ENCODE assay signal across 2 cellular contexts in the genomic region with DNA sequence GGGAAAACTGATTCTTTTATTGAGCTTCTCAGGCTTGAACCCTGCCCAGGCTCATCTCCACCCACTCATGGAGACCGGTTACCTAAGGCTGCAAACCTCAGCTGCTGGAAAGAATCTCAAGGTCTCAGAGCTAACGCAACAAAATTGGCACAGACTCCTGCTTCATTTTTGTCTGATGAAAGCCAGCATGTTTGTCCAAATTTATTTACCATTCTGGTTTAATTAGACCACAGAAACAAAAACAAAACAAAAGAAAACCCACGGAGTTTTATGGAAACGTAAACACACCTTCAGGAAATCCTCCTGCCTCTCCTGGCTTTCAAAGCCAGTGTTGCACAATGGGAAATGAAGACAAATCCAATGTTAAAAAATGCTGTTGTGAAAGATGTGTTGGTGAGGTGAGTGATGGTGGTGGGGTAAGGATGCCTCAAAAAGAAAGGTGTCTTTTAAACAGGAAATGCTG.
TF ChIP-seq lines count a peak whose summit lies in the region.

No MANE protein-coding gene starts in this region.

TF ChIP-seq in IMR-90, 13 proteins besides CTCF, POLR2A, EP300 and RAD21:
- peak; percentile 67 for TF ChIP-seq CEBPB (IDR thresholded peaks at IDR 0.05; ENCODE audit: low read depth, low read length)
- TF ChIP-seq, protein P1, sequence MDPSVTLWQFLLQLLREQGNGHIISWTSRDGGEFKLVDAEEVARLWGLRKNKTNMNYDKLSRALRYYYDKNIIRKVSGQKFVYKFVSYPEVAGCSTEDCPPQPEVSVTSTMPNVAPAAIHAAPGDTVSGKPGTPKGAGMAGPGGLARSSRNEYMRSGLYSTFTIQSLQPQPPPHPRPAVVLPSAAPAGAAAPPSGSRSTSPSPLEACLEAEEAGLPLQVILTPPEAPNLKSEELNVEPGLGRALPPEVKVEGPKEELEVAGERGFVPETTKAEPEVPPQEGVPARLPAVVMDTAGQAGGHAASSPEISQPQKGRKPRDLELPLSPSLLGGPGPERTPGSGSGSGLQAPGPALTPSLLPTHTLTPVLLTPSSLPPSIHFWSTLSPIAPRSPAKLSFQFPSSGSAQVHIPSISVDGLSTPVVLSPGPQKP (IDR thresholded peaks at IDR 0.05; ENCODE audit: borderline replicate concordance, low read depth, low read length): no peak
- TF ChIP-seq, protein P2, sequence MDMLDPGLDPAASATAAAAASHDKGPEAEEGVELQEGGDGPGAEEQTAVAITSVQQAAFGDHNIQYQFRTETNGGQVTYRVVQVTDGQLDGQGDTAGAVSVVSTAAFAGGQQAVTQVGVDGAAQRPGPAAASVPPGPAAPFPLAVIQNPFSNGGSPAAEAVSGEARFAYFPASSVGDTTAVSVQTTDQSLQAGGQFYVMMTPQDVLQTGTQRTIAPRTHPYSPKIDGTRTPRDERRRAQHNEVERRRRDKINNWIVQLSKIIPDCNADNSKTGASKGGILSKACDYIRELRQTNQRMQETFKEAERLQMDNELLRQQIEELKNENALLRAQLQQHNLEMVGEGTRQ (IDR thresholded peaks at IDR 0.05; ENCODE audit: low read depth, low read length): no peak
TF ChIP-seq in IMR-90: peak in this region for 1.

TF ChIP-seq in K562, 482 proteins besides CTCF, POLR2A, EP300 and RAD21:
- no peak for TF ChIP-seq CEBPG (CRISPR knock-in tag; IDR thresholded peaks at IDR 0.05)
- TF ChIP-seq CEBPG (tag; conservative IDR thresholded peaks at IDR 0.05 in 1 of 2, IDR thresholded peaks at IDR 0.05 in 1 of 2): 0 out of 4 replicates have a peak, but pooled peaks of 1 of the 2 experiments have one; percentile 23
- peak; percentile 60 for TF ChIP-seq CEBPB (tag; IDR thresholded peaks at IDR 0.05)
- TF ChIP-seq MTA3 (IDR thresholded peaks at IDR 0.05; ENCODE audit: borderline replicate concordance): no peak
